ENCODE assay signal across 11 cellular contexts in the genomic region with DNA sequence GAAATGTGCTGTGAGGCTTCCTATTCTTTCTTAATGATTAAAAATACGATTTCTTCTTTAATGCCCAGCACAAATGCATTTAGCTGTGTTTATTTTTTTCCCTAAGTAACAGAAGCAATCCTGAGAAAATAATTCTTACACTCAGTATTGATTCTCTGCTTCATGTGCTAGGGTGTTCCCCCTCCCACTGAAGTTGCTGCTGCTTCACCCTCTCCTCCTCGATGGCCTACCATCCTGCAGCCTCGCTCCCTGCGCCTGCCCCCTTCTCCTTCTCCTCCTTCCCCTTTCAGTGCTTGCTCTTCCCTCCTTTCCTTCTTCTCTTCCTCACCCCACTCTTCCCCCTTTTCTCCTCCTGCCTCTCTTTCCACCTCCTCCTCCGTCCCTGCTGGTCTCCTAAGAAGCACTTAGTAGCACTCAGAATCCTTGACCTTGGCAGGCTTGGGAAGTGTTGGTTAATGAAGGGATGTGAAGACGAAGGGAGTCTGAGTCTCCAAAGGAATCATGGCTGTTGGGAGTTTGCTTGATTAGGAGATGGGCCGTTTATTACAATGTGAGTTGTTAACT.
DNase-seq lines count a peak whose midpoint lies in the region; FAIRE-seq and TF ChIP-seq lines count a peak whose summit lies in the region.
"Had no signal": no experiment of that assay in that cellular context is flagged by ENCODE, and none has a peak within 500 bp of the region (broad histone marks: within the 10 kb centered on the region; RNA-seq: fewer than 3 reads in every experiment).

No MANE protein-coding gene starts in this region.

- H4K20me1 ChIP-seq in H1 (replicated peaks in 1 of 2; ENCODE audit: control insufficient read depth in 1 of 2, insufficient read depth in 2 of 2, low read length in 2 of 2), result peaks cover 0 to 10% of the 10 kb centered on the region in 2 experiments

- no peak overlapping the region for H3K4me3 Mint-ChIP-seq in osteocyte (ENCODE audit: unreplicated experiment)

- no peak for TF ChIP-seq POLR2A in H1 (IDR thresholded peaks at IDR 0.05; ENCODE audit: control extremely low read depth in 1 of 2, low read depth in 2 of 2, low read length in 2 of 2)

- H2BK5ac ChIP-seq in H1 (ENCODE audit: low read depth, low read length), result no peak overlapping the region

- H3K4me3 ChIP-seq in H1 (ENCODE audit: extremely low read depth in 1 of 4, insufficient read depth in 2 of 4, low read depth in 3 of 4, low read length in 4 of 4) (no peak overlapping the region), rectal smooth muscle tissue (ENCODE audit: low read length) (no peak overlapping the region)
- H3K4me3 ChIP-seq: coronary artery, mucosa of descending colon had no signal

- H2BK120ac ChIP-seq in H1 (replicated peaks; ENCODE audit: low read depth, low read length), result no peak overlapping the region

- peak overlapping the region; percentile 16 to 25; a peak in 3 of 4 replicates for H3K4me2 ChIP-seq in H1 (ENCODE audit: insufficient read depth in 1 of 2, low read depth in 2 of 2, low read length in 2 of 2)

- POLR2A ChIA-PET in GM10248 (lab: Yijun Ruan, JAX), result no interaction called here
- POLR2A ChIA-PET in H1 (lab: Charles Lee; ENCODE audit: partially characterized antibody), result interaction anchor here (1.8 kb wide), 1 partner anchor 15 kb away, joined by 3 read pairs; no protein-coding TSS in a partner anchor

- H3K9me3 Mint-ChIP-seq in osteocyte (ENCODE audit: unreplicated experiment), result no peaks in the 10 kb centered on the region

- peak overlapping the region; percentile 46 for H3K4ac ChIP-seq in H1 (replicated peaks; ENCODE audit: insufficient read length, low read depth, low read length)

- H4K5ac ChIP-seq in H1 (ENCODE audit: insufficient read length, low read depth, low read length), result no peak overlapping the region

- H2AFZ ChIP-seq in H1 (ENCODE audit: low read length), result no peak overlapping the region

- H2BK15ac ChIP-seq in H1 (ENCODE audit: low read length), result no peak overlapping the region

- TF ChIP-seq RAD21 in H1 (IDR thresholded peaks at IDR 0.05 in 1 of 2, conservative IDR thresholded peaks at IDR 0.05 in 1 of 2; ENCODE audit: low read depth in 2 of 2, low read length in 2 of 2), result no peak

- no peak overlapping the region for H3K27ac Mint-ChIP-seq in osteocyte (ENCODE audit: unreplicated experiment)

- no peaks in the 10 kb centered on the region; the same call in 1 of the 2 replicates for H3K23me2 ChIP-seq in H1 (ENCODE audit: low read depth, low read length)

- peaks cover 13% of the 10 kb centered on the region for H3K79me1 ChIP-seq in H1 (ENCODE audit: low read depth, low read length)

- H3K18ac ChIP-seq in H1 (ENCODE audit: extremely low read depth, low read length), result peak overlapping the region; percentile 4; the same call in 1 of the 2 replicates

- H2BK12ac ChIP-seq in H1 (ENCODE audit: low read depth, low read length), result no peak overlapping the region

- H4K91ac ChIP-seq in H1 (replicated peaks; ENCODE audit: insufficient read length, low read length), result no peak overlapping the region

- H3K56ac ChIP-seq in H1 (replicated peaks; ENCODE audit: insufficient read length, low read depth, low read length), result no peak overlapping the region

- WGBS in H1 (ENCODE audit: extremely low coverage in 1 of 2, insufficient coverage in 1 of 2, insufficient read length in 1 of 2, insufficient replicate concordance in 2 of 2, low coverage in 1 of 2, low lambda C conversion rate in 2 of 2, missing lambda C conversion rate in 1 of 2), 2 experiments, result 73% methylated on average over 7 of the region's 7 CpGs; no CpG with 5 or more reads in 1 of the 2 experiments

- 0 out of 7 replicates have a peak overlapping the region, but pooled peaks of 1 of the 4 experiments have one; percentile 0 for H3K9ac ChIP-seq in H1 (replicated peaks in 1 of 4; ENCODE audit: extremely low read depth in 1 of 4, low read depth in 3 of 4, low read length in 3 of 4)
- H3K9ac ChIP-seq in rectal smooth muscle tissue (ENCODE audit: low read length), result no peak overlapping the region

- no peak overlapping the region for H3K23ac ChIP-seq in H1 (ENCODE audit: insufficient read length)

- no peak overlapping the region for H4K8ac ChIP-seq in H1 (ENCODE audit: extremely low read depth, insufficient read depth, low read length)

- no peak overlapping the region for H3K14ac ChIP-seq in H1 (ENCODE audit: insufficient read length)

- H3K36me3 ChIP-seq in H1 (ENCODE audit: control insufficient read depth in 2 of 4, insufficient read depth in 4 of 4, low read length in 3 of 4), result no peaks in the 10 kb centered on the region
- no peaks in the 10 kb centered on the region for H3K36me3 ChIP-seq in rectal smooth muscle tissue (ENCODE audit: control insufficient read depth, insufficient read depth, low read length)

- H3K79me2 ChIP-seq in H1 (ENCODE audit: control insufficient read depth in 1 of 2, insufficient read depth in 2 of 2, low read length in 2 of 2), result peaks cover 0 to 14% of the 10 kb centered on the region in 2 experiments; a peak in 2 of 4 replicates

- H2BK20ac ChIP-seq in H1 (ENCODE audit: low read length), result no peak overlapping the region

- H3K4me1 Mint-ChIP-seq in osteocyte (ENCODE audit: unreplicated experiment), result peaks cover 26% of the 10 kb centered on the region

- peak; percentile 42 for DNase-seq in GM10248 (ENCODE audit: extremely low spot score)
- peak; percentile 35 for DNase-seq in NCI-H69 (lab: John Stamatoyannopoulos, UW)
- DNase-seq in H1 (ENCODE audit: low read depth in 1 of 2, low spot score in 2 of 2), result no peak
- no peak for DNase-seq in osteocyte (ENCODE audit: extremely low spot score, unreplicated experiment)
- no peak for DNase-seq in NCI-H446 (lab: John Stamatoyannopoulos, UW)
- DNase-seq in OCI-M2 (lab: John Stamatoyannopoulos, UW; ENCODE audit: unreplicated experiment), result no peak
- DNase-seq: head of caudate nucleus had no signal

- CTCF ChIA-PET in GM10248 (lab: Yijun Ruan, JAX), result no interaction called here
- CTCF ChIA-PET in H1 (lab: Charles Lee; ENCODE audit: partially characterized antibody), result interaction anchor here (1.7 to 3.8 kb wide), 2 partner anchors 14 to 22 kb away, joined by 3 to 14 read pairs; no protein-coding TSS in a partner anchor

- no peak for FAIRE-seq in H1 (lab: Jason Lieb, UNC)
- FAIRE-seq: G401.6 had no signal

- H3K27me3 ChIP-seq in H1 (replicated peaks in 1 of 4; ENCODE audit: control insufficient read depth in 3 of 4, extremely low read depth in 1 of 4, insufficient read depth in 3 of 4, low read length in 3 of 4) (no peaks in the 10 kb centered on the region), rectal smooth muscle tissue (ENCODE audit: control insufficient read depth, insufficient read depth, low read length) (no peaks in the 10 kb centered on the region)

- no peaks in the 10 kb centered on the region for H3K36me3 Mint-ChIP-seq in osteocyte (ENCODE audit: unreplicated experiment)

- H3K27me3 Mint-ChIP-seq in osteocyte (ENCODE audit: unreplicated experiment), result no peaks in the 10 kb centered on the region

- H2AK5ac ChIP-seq in H1 (ENCODE audit: low read depth, low read length), result no peak overlapping the region; the same call in 1 of the 2 replicates

- no peak for TF ChIP-seq EP300 in H1 (IDR thresholded peaks at IDR 0.05; ENCODE audit: borderline replicate concordance in 1 of 2, low read depth in 2 of 2, low read length in 2 of 2)

- H3K4me1 ChIP-seq in H1 (replicated peaks in 1 of 4; ENCODE audit: control insufficient read depth in 3 of 4, insufficient read depth in 4 of 4, low read length in 3 of 4), result peaks cover 0 to 11% (median 6%) of the 10 kb centered on the region in 4 experiments; a peak in 4 of 7 replicates
- H3K4me1 ChIP-seq in rectal smooth muscle tissue (ENCODE audit: control insufficient read depth, insufficient read depth, low read length), result peaks cover 15% of the 10 kb centered on the region

- no peak overlapping the region for H3K27ac ChIP-seq in H1 (ENCODE audit: low read depth, low read length)
- peak overlapping the region; percentile 67 for H3K27ac ChIP-seq in rectal smooth muscle tissue (ENCODE audit: low read depth, low read length)
- H3K27ac ChIP-seq: coronary artery had no signal

- H3K9me3 ChIP-seq in H1 (ENCODE audit: insufficient read depth in 2 of 2, low read depth in 1 of 2, low read length in 1 of 2), result no peaks in the 10 kb centered on the region
- H3K9me3 ChIP-seq: mucosa of descending colon had no signal

- TF ChIP-seq CTCF in GM10248 (IDR thresholded peaks at IDR 0.05; ENCODE audit: control extremely low read depth, extremely low read depth, low read depth, missing control alignments) (no peak), H1 (IDR thresholded peaks at IDR 0.05; ENCODE audit: control extremely low read depth in 1 of 3, insufficient read depth in 1 of 3, low read depth in 1 of 3, low read length in 3 of 3) (no peak), osteocyte (IDR thresholded peaks at IDR 0.05) (no peak)

TF ChIP-seq in H1, 55 proteins besides CTCF, POLR2A, EP300 and RAD21:
- TF ChIP-seq CEBPB (IDR thresholded peaks at IDR 0.05; ENCODE audit: low read depth, low read length) (no peak), MAFK (IDR thresholded peaks at IDR 0.05; ENCODE audit: low read depth, low read length) (no peak), ZNF274 (IDR thresholded peaks at IDR 0.05; ENCODE audit: borderline replicate concordance, extremely low read depth, low read length) (no peak), JUND (IDR thresholded peaks at IDR 0.05; ENCODE audit: low read length) (no peak), SP4 (IDR thresholded peaks at IDR 0.05; ENCODE audit: low read length) (no peak), RXRA (IDR thresholded peaks at IDR 0.05; ENCODE audit: insufficient read depth, low read depth, low read length) (no peak), RBBP5 (IDR thresholded peaks at IDR 0.05; ENCODE audit: borderline replicate concordance, low read depth, low read length) (no peak), TAF1 (IDR thresholded peaks at IDR 0.05; ENCODE audit: low read depth, low read length) (no peak), SIRT6 (IDR thresholded peaks at IDR 0.05; ENCODE audit: low read length) (no peak)

Comparison
In these comparisons a context has a peak if more than half of its experiments do, and no peak if none do; other contexts are left out.
1. DNase-seq: peak in GM10248 (single experiment) and NCI-H69 (single experiment); none in H1 (0 of 2), osteocyte (single experiment), NCI-H446 (0 of 2) and OCI-M2 (single experiment).